Comparison of ENCODE assay signal across 20 cellular contexts in the genomic region with DNA sequence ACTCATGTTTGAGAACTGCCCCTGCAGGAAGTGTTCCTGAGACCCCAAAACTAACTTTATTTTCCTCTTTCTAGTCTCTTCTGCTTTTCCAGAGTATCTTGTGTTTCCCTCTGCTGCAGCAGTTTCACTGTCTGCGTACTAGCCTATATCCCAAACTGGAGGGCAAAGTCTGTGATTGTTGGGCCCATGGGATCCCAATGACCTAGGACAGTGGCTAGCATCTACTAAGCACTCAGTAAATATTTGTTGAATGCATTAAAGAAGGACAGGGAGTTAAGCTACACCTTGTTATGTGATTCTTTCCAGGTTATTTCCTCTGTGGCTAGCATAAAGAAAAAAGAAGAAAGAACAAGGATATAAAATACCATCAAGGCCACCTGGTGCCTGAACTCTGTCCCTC.
DNase-seq lines count a peak whose midpoint lies in the region; ATAC-seq, FAIRE-seq and TF ChIP-seq lines count a peak whose summit lies in the region.
"Had no signal": no experiment of that assay in that cellular context is flagged by ENCODE, and none has a peak within 500 bp of the region (broad histone marks: within the 10 kb centered on the region; RNA-seq: fewer than 3 reads in every experiment).

No MANE protein-coding gene starts in this region.

- no peak overlapping the region for H3K4me2 ChIP-seq in PC-3 (ENCODE audit: low read length)
- H3K4me2 ChIP-seq: A549 had no signal

- H3K4me3 ChIP-seq in PC-3 (ENCODE audit: low read length) (no peak overlapping the region), pancreas (no peak overlapping the region), upper lobe of right lung (no peak overlapping the region)
- H3K4me3 ChIP-seq: A549, HAP-1 had no signal

- CTCF ChIA-PET in PC-3 (lab: Charles Lee) = no interaction called here

- no peaks in the 10 kb centered on the region for H3K9me2 ChIP-seq in PC-3 (replicated peaks; ENCODE audit: low read length)

- DNase-seq in DMS53 (lab: John Stamatoyannopoulos, UW) (peak; percentile 12), DMS53 treated with DMSO at 0.1 percent for 48 hours (lab: John Stamatoyannopoulos, UW; ENCODE audit: unreplicated experiment) (no peak), caudate nucleus (lab: John Stamatoyannopoulos, UW) (no peak), PC-3 (no peak), pancreas (no peak), upper lobe of right lung (no peak)
- DNase-seq: AML-193; CD4-positive, alpha-beta T cell; DMS153; IMR-90 had no signal

- TF ChIP-seq CTCF in PC-3 (conservative IDR thresholded peaks at IDR 0.05; ENCODE audit: low read depth, low read length) = no peak
- TF ChIP-seq CTCF in pancreas (IDR thresholded peaks at IDR 0.05) = no peak
- TF ChIP-seq CTCF in upper lobe of right lung (IDR thresholded peaks at IDR 0.05) = no peak

- H2AFZ ChIP-seq in PC-3 (ENCODE audit: low read length) = no peak overlapping the region

- ATAC-seq in PC-3 (no peak), pancreas (no peak), upper lobe of right lung (no peak)
- ATAC-seq: A549 had no signal

- H3K79me2 ChIP-seq in PC-3 (ENCODE audit: low read length) = no peaks in the 10 kb centered on the region

- H3K9ac ChIP-seq in PC-3 (ENCODE audit: low read length) = no peak overlapping the region

- no peaks in the 10 kb centered on the region for H3K36me3 ChIP-seq in PC-3 (ENCODE audit: low read depth, low read length)
- no peaks in the 10 kb centered on the region for H3K36me3 ChIP-seq in pancreas
- no peaks in the 10 kb centered on the region for H3K36me3 ChIP-seq in upper lobe of right lung
- H3K36me3 ChIP-seq: HAP-1 had no signal

- no TSS peak for BruUV-seq in PC-3 (replicated peaks; lab: Mats Ljungman, UMichigan)

- H3F3A ChIP-seq in PC-3 (ENCODE audit: low read length, unreplicated experiment) = no peaks in the 10 kb centered on the region

- H3K9me3 ChIP-seq in PC-3 (ENCODE audit: low read length) (no peaks in the 10 kb centered on the region), pancreas (no peaks in the 10 kb centered on the region), upper lobe of right lung (no peaks in the 10 kb centered on the region)
- H3K9me3 ChIP-seq: A549, HAP-1 had no signal

- H3K4me1 ChIP-seq in PC-3 (ENCODE audit: insufficient read depth, low read length) = no peaks in the 10 kb centered on the region
- peaks cover 0 to 4% (median 0%) of the 10 kb centered on the region in 3 donors for H3K4me1 ChIP-seq in pancreas
- H3K4me1 ChIP-seq in upper lobe of right lung = no peaks in the 10 kb centered on the region

- FAIRE-seq in pancreas (lab: Jason Lieb, UNC) = no peak
- FAIRE-seq: A549, G401.6, GM12891, GM19239 had no signal

- intact Hi-C loops in PC-3 (cut with micrococcal nuclease) (no loop called here), pancreas (cut with DNase I) (loop anchor here in 1 of 3 donors (10.0 kb wide), 1 partner anchor 99 kb away; no protein-coding TSS in a partner anchor), upper lobe of right lung (cut with DNase I) (no loop called here)

- H4K20me1 ChIP-seq in PC-3 (ENCODE audit: low read length) = no peaks in the 10 kb centered on the region

- H3K27me3 ChIP-seq in layer of hippocampus (ENCODE audit: control insufficient read depth, insufficient read depth, low read length) (no peaks in the 10 kb centered on the region), PC-3 (ENCODE audit: low read length) (peaks cover 18% of the 10 kb centered on the region), pancreas (no peaks in the 10 kb centered on the region), upper lobe of right lung (no peaks in the 10 kb centered on the region)

- POLR2A ChIA-PET in PC-3 (lab: Charles Lee; ENCODE audit: unreplicated experiment) = no interaction called here

- H3K27ac ChIP-seq in caudate nucleus (ENCODE audit: low read depth, low read length) = peak overlapping the region; percentile 97
- H3K27ac ChIP-seq in layer of hippocampus (ENCODE audit: low read depth, low read length) = peak overlapping the region; percentile 96
- peak overlapping the region; percentile 98 for H3K27ac ChIP-seq in temporal lobe (ENCODE audit: low read depth, low read length)
- no peak overlapping the region for H3K27ac ChIP-seq in PC-3 (ENCODE audit: low read length)
- H3K27ac ChIP-seq in pancreas = no peak overlapping the region
- no peak overlapping the region for H3K27ac ChIP-seq in upper lobe of right lung
- H3K27ac ChIP-seq: 22Rv1, C4-2B, HL-60 had no signal

- 99 to 100% methylated on average over 1 of the region's 1 CpG for WGBS in pancreas, 2 donors

Comparison
In these comparisons a context has a peak if more than half of its experiments do, and no peak if none do; other contexts are left out.
1. H3K27ac ChIP-seq: peak in caudate nucleus (single experiment), layer of hippocampus (single experiment) and temporal lobe (single experiment); none in PC-3 (single experiment), pancreas (0 of 4) and upper lobe of right lung (single experiment).